ENCODE assay signal across 35 cellular contexts in genomic region chr1:217379338-217379737, GRCh38.
A peak's percentile ranks its signal among the peaks of the same experiment; 100 is the strongest.
DNase-seq lines count a peak whose midpoint lies in the region; ATAC-seq, FAIRE-seq and TF ChIP-seq lines count a peak whose summit lies in the region.
"Had no signal": no experiment of that assay in that cellular context is flagged by ENCODE, and none has a peak within 500 bp of the region (broad histone marks: within the 10 kb centered on the region; RNA-seq: fewer than 3 reads in every experiment).

No MANE protein-coding gene starts in this region.

- in situ Hi-C loops in HepG2 (cut with HindIII; ENCODE audit: extremely low pct_ligation_motif_present, low pct_unique_long_range_greater_than_20kb): no loop called here

- TF ChIP-seq POLR2A in breast epithelium (IDR thresholded peaks at IDR 0.05) (no peak), HepG2 (IDR thresholded peaks at IDR 0.05; ENCODE audit: insufficient read depth in 1 of 2, low read depth in 2 of 2, low read length in 2 of 2) (no peak), right lobe of liver (IDR thresholded peaks at IDR 0.05) (no peak)

- 26% methylated on average over 4 of the region's 5 CpGs for WGBS in HepG2 (ENCODE audit: low lambda C conversion rate)
- 45% methylated on average over 3 of the region's 5 CpGs for WGBS in right lobe of liver (ENCODE audit: insufficient coverage, low coverage, low lambda C conversion rate, missing lambda C conversion rate)

- H3K4me1 ChIP-seq in breast epithelium (no peaks in the 10 kb centered on the region), HepG2 (ENCODE audit: insufficient read depth, low read length) (peaks cover 10% of the 10 kb centered on the region; the same call in 1 of the 2 replicates), right lobe of liver (no peaks in the 10 kb centered on the region), PC-3 (ENCODE audit: insufficient read depth, low read length) (peaks cover 15% of the 10 kb centered on the region)
- H3K4me1 ChIP-seq: A549; BE2C; BLaER1; BLaER1 treated with 17β-estradiol and CSF1 and Interleukin-3, amounts not matched to agents 10 nM and 100 nM; Caco-2 had no signal

- no peaks in the 10 kb centered on the region for H4K20me1 ChIP-seq in HepG2 (ENCODE audit: insufficient read depth, low read length)
- no peaks in the 10 kb centered on the region for H4K20me1 ChIP-seq in PC-3 (ENCODE audit: low read length)
- H4K20me1 ChIP-seq: BLaER1; BLaER1 treated with 17β-estradiol and CSF1 and Interleukin-3, amounts not matched to agents 10 nM and 100 nM had no signal

- H3K36me3 ChIP-seq in breast epithelium (no peaks in the 10 kb centered on the region), HepG2 (replicated peaks in 1 of 2; ENCODE audit: control insufficient read depth in 1 of 2, insufficient read depth in 2 of 2, low read length in 2 of 2) (no peaks in the 10 kb centered on the region), right lobe of liver (no peaks in the 10 kb centered on the region), PC-3 (ENCODE audit: low read depth, low read length) (no peaks in the 10 kb centered on the region)
- H3K36me3 ChIP-seq: BE2C; BLaER1; BLaER1 treated with 17β-estradiol and CSF1 and Interleukin-3, amounts not matched to agents 10 nM and 100 nM had no signal

- H3K4me1 Mint-ChIP-seq in MCF 10A (ENCODE audit: insufficient read depth, unreplicated experiment): no peaks in the 10 kb centered on the region
- H3K4me1 Mint-ChIP-seq: B cell; CD14-positive monocyte; CD4-positive, alpha-beta memory T cell; CD4-positive, CD25-positive, alpha-beta regulatory T cell; CD8-positive, alpha-beta memory T cell had no signal

- no peaks in the 10 kb centered on the region for H3K9me2 ChIP-seq in PC-3 (replicated peaks; ENCODE audit: low read length)

- TF ChIP-seq EP300 in HepG2 (IDR thresholded peaks at IDR 0.05; ENCODE audit: low read depth in 2 of 2, low read length in 2 of 2): no peak
- TF ChIP-seq EP300 in HepG2 (CRISPR knock-in tag; IDR thresholded peaks at IDR 0.05; ENCODE audit: borderline replicate concordance): no peak

- no peaks in the 10 kb centered on the region for H3K36me3 Mint-ChIP-seq in MCF 10A (ENCODE audit: insufficient read depth, unreplicated experiment)
- H3K36me3 Mint-ChIP-seq: CD14-positive monocyte; CD4-positive, alpha-beta memory T cell; CD4-positive, CD25-positive, alpha-beta regulatory T cell; CD8-positive, alpha-beta memory T cell; CD8-positive, alpha-beta T cell had no signal

- TF ChIP-seq CTCF in MCF 10A (IDR thresholded peaks at IDR 0.05; ENCODE audit: unreplicated experiment) (no peak), breast epithelium (IDR thresholded peaks at IDR 0.05) (no peak), HepG2 (CRISPR knock-in tag; IDR thresholded peaks at IDR 0.05) (no peak), right lobe of liver (IDR thresholded peaks at IDR 0.05) (no peak), PC-3 (conservative IDR thresholded peaks at IDR 0.05; ENCODE audit: low read depth, low read length) (no peak)

- H3K27me3 ChIP-seq in breast epithelium (no peaks in the 10 kb centered on the region), HepG2 (ENCODE audit: control insufficient read depth in 1 of 2, insufficient read depth in 2 of 2, low read length in 2 of 2) (no peaks in the 10 kb centered on the region; a peak in 1 of 5 replicates), right lobe of liver (no peaks in the 10 kb centered on the region), PC-3 (ENCODE audit: low read length) (no peaks in the 10 kb centered on the region)
- H3K27me3 ChIP-seq: BE2C; BLaER1; BLaER1 treated with 17β-estradiol and CSF1 and Interleukin-3, amounts not matched to agents 10 nM and 100 nM had no signal

- H3K27ac ChIP-seq in breast epithelium (no peak overlapping the region), HepG2 (ENCODE audit: extremely low read length, insufficient read depth, low read length) (no peak overlapping the region), right lobe of liver (no peak overlapping the region), PC-3 (ENCODE audit: low read length) (peak overlapping the region; percentile 65)
- H3K27ac ChIP-seq: 22Rv1; A549; BLaER1; BLaER1 treated with 17β-estradiol and CSF1 and Interleukin-3, amounts not matched to agents 10 nM and 100 nM; C4-2B had no signal

- peaks cover 3 to 27% of the 10 kb centered on the region in 2 donors for H3K9me3 ChIP-seq in breast epithelium
- peaks cover 15% of the 10 kb centered on the region for H3K9me3 ChIP-seq in HepG2 (ENCODE audit: low read length)
- H3K9me3 ChIP-seq in right lobe of liver: peaks cover 0 to 6% (median 0%) of the 10 kb centered on the region in 4 donors
- 0 out of 2 replicates have a peak, but pooled peaks cover 6% of the 10 kb centered on the region for H3K9me3 ChIP-seq in PC-3 (ENCODE audit: low read length)
- H3K9me3 ChIP-seq: BE2C, Caco-2 had no signal

- H3K9ac ChIP-seq in HepG2 (ENCODE audit: insufficient read depth, low read depth, low read length): no peak overlapping the region
- no peak overlapping the region; the same call in 1 of the 2 replicates for H3K9ac ChIP-seq in PC-3 (ENCODE audit: low read length)
- H3K9ac ChIP-seq: BLaER1; BLaER1 treated with 17β-estradiol and CSF1 and Interleukin-3, amounts not matched to agents 10 nM and 100 nM had no signal

- BruUV-seq in MCF 10A (replicated peaks; lab: Mats Ljungman, UMichigan) (no TSS peak), HepG2 (replicated peaks; lab: Mats Ljungman, UMichigan) (no TSS peak), PC-3 (replicated peaks; lab: Mats Ljungman, UMichigan) (no TSS peak)

- H3K79me2 ChIP-seq in HepG2 (ENCODE audit: insufficient read depth, low read length) (no peaks in the 10 kb centered on the region), PC-3 (ENCODE audit: low read length) (no peaks in the 10 kb centered on the region)

- CTCF ChIA-PET in MCF 10A (lab: Yijun Ruan, JAX) (interaction anchor here (0.6 to 0.8 kb wide), 5 partner anchors 16 to 1158 kb away, joined by 3 to 5 read pairs (median 3); no protein-coding TSS in a partner anchor), HepG2 (lab: Yijun Ruan, JAX; ENCODE audit: low intra/inter-chr PET ratio, low total read pairs) (no interaction called here), PC-3 (lab: Charles Lee) (no interaction called here)

- H3K4me2 ChIP-seq in HepG2 (ENCODE audit: low read depth, low read length): no peak overlapping the region; the same call in 1 of the 2 replicates
- H3K4me2 ChIP-seq in PC-3 (ENCODE audit: low read length): peak overlapping the region; percentile 18; the same call in 1 of the 2 replicates
- H3K4me2 ChIP-seq: A549; BLaER1; BLaER1 treated with 17β-estradiol and CSF1 and Interleukin-3, amounts not matched to agents 10 nM and 100 nM had no signal

- H3K4me3 ChIP-seq in breast epithelium: no peak overlapping the region
- no peak overlapping the region for H3K4me3 ChIP-seq in HepG2 (replicated peaks in 1 of 3; ENCODE audit: insufficient read depth in 1 of 3, low read depth in 2 of 3, low read length in 3 of 3)
- no peak overlapping the region for H3K4me3 ChIP-seq in right lobe of liver
- no peak overlapping the region for H3K4me3 ChIP-seq in PC-3 (ENCODE audit: low read length)
- H3K4me3 ChIP-seq: A549; BLaER1; BLaER1 treated with 17β-estradiol and CSF1 and Interleukin-3, amounts not matched to agents 10 nM and 100 nM had no signal

- no peak for FAIRE-seq in HepG2 (lab: Jason Lieb, UNC)
- FAIRE-seq: A204.1, A549, D721Med had no signal

- no peaks in the 10 kb centered on the region for H3K27me3 Mint-ChIP-seq in MCF 10A (ENCODE audit: insufficient read depth, unreplicated experiment)
- H3K27me3 Mint-ChIP-seq: B cell; CD4-positive, alpha-beta T cell; CD8-positive, alpha-beta memory T cell had no signal

- DNase-seq in MCF 10A (ENCODE audit: unreplicated experiment) (peak; percentile 17), breast epithelium (ENCODE audit: low spot score in 2 of 2) (no peak), HepG2 (ENCODE audit: low spot score) (no peak), right lobe of liver (no peak), PC-3 (peak; percentile 74)
- DNase-seq: 8988T; ACHN; AML-193; BE2C; C1 segment of cervical spinal cord; Calu3; CD4-positive, alpha-beta memory T cell; CD4-positive, alpha-beta T cell; CD4-positive, CD25-positive, alpha-beta regulatory T cell; CD8-positive, alpha-beta memory T cell; CD8-positive, alpha-beta T cell; COR-L47; DMS 273 treated with DMSO at 0.1 percent for 48 hours; DMS153; DMS53; DMS79; DMS79 treated with DMSO at 0.1 percent for 48 hours; DND-41; EL had no signal

- TF ChIP-seq RAD21 in HepG2 (CRISPR knock-in tag; IDR thresholded peaks at IDR 0.05): no peak

- no peak overlapping the region for H3K27ac Mint-ChIP-seq in MCF 10A (ENCODE audit: low read depth, unreplicated experiment)
- H3K27ac Mint-ChIP-seq: B cell; CD14-positive monocyte; CD4-positive, alpha-beta memory T cell; CD4-positive, alpha-beta T cell; CD4-positive, CD25-positive, alpha-beta regulatory T cell; CD8-positive, alpha-beta memory T cell; CD8-positive, alpha-beta T cell had no signal

- intact Hi-C loops in MCF 10A (cut with micrococcal nuclease): no loop called here
- intact Hi-C loops in breast epithelium (cut with DNase I; ENCODE audit: low total_unique reads): no loop called here
- intact Hi-C loops in HepG2 (cut with micrococcal nuclease; ENCODE audit: unreplicated experiment): no loop called here
- intact Hi-C loops in right lobe of liver (cut with DNase I): no loop called here
- intact Hi-C loops in PC-3 (cut with micrococcal nuclease): no loop called here

- peak; percentile 33 for ATAC-seq in HepG2
- ATAC-seq in right lobe of liver: no peak
- peak; percentile 77 for ATAC-seq in PC-3
- no peak for ATAC-seq in GM18861 (IDR thresholded peaks at IDR 0.05; ENCODE audit: unreplicated experiment)
- ATAC-seq: CD8-positive, alpha-beta T cell had no signal

- POLR2A ChIA-PET in MCF 10A (lab: Yijun Ruan, JAX) (no interaction called here), HepG2 (lab: Yijun Ruan, JAX) (no interaction called here), PC-3 (lab: Charles Lee; ENCODE audit: unreplicated experiment) (interaction anchor here (0.6 kb wide), 1 partner anchor 131 kb away, joined by 3 read pairs; no protein-coding TSS in a partner anchor)

- H3K9me3 Mint-ChIP-seq in MCF 10A (ENCODE audit: unreplicated experiment): peaks cover 15% of the 10 kb centered on the region

- no peaks in the 10 kb centered on the region for H3F3A ChIP-seq in PC-3 (ENCODE audit: low read length, unreplicated experiment)

- H2AFZ ChIP-seq in HepG2 (ENCODE audit: low read length): no peak overlapping the region
- H2AFZ ChIP-seq in PC-3 (ENCODE audit: low read length): peak overlapping the region; percentile 35; the same call in 1 of the 2 replicates

- H3K4me3 Mint-ChIP-seq in MCF 10A (ENCODE audit: unreplicated experiment): no peak overlapping the region
- H3K4me3 Mint-ChIP-seq: B cell; CD14-positive monocyte; CD4-positive, alpha-beta memory T cell; CD4-positive, alpha-beta T cell; CD4-positive, CD25-positive, alpha-beta regulatory T cell; CD8-positive, alpha-beta memory T cell; CD8-positive, alpha-beta T cell had no signal

TF ChIP-seq in HepG2, 621 proteins besides CTCF, POLR2A, EP300 and RAD21 (continues in another document):
- TF ChIP-seq NR2F6 (IDR thresholded peaks at IDR 0.05) (no peak), NR2F6 (CRISPR knock-in tag; IDR thresholded peaks at IDR 0.05) (no peak), ZNF430 (CRISPR knock-in tag; IDR thresholded peaks at IDR 0.05) (no peak), MAFG (CRISPR knock-in tag; IDR thresholded peaks at IDR 0.05) (no peak), ZBTB1 (CRISPR knock-in tag; IDR thresholded peaks at IDR 0.05; ENCODE audit: borderline replicate concordance) (no peak)

Comparison
In these comparisons a context has a peak if more than half of its experiments do, and no peak if none do; other contexts are left out.
1. DNase-seq: peak in MCF 10A (single experiment) and PC-3 (single experiment); none in breast epithelium (0 of 2), HepG2 (single experiment) and right lobe of liver (0 of 3).
2. ATAC-seq: peak in HepG2 (single experiment) and PC-3 (single experiment); none in right lobe of liver (0 of 4) and GM18861 (single experiment).